In the genomic region with DNA sequence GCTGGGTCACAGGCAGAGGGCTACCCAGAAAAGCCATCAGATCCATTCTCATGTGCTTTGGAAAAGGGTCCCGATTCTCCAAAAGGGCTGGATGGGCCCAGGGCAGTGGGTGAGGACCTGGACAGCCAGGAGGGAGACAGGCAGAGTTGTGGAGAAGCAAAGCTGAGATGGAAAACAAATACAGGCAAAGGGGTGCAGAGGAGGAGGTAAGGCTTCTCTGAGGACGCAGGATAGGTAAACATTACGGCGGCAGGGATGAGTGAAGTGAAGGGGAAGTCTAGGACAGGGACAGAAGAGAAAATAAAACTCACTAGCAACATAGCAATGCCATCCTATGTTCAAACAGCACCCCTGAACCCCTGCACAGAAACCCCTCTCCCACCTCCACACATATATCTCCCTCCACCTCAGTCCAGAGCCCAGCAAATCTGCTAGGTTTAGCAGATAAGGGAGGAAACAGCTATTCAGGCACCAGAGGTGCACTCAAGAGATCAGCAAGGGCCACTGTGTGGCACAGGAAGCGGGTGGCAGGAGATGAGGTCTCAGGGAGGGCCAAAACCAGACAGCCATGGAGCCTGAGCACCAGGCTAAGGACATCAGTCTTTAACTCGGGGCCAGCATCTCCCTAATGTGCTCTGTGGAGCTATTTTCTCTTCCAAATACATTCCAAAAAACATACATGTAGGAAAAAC, we compare ENCODE assay signal across 20 cellular contexts.
"Had no signal": no experiment of that assay in that cellular context is flagged by ENCODE, and none has a peak within 500 bp of the region (broad histone marks: within the 10 kb centered on the region; RNA-seq: fewer than 3 reads in every experiment).

No MANE protein-coding gene starts in this region.

- H3K4me1 ChIP-seq: adrenal gland, foreskin keratinocyte, upper lobe of left lung had no signal

- H3K27me3 ChIP-seq: adrenal gland, foreskin keratinocyte, heart left ventricle, upper lobe of left lung had no signal

- H3K27ac ChIP-seq: adrenal gland, foreskin keratinocyte, heart left ventricle, upper lobe of left lung had no signal

- DNase-seq: activated CD4-positive, alpha-beta T cell treated with anti-CD3 and anti-CD28 coated beads, Interleukin-2, amount 50 U/mL, for 4 hours; activated effector memory CD4-positive, alpha-beta T cell treated with Interleukin-2 at 50 U/mL for 16 hours; activated naive CD4-positive, alpha-beta T cell treated with anti-CD3 and anti-CD28 coated beads, Interleukin-2, amount 50 U/mL, for 16 hours; activated T-cell treated with anti-CD3 and anti-CD28 coated beads, Interleukin-2, amount 50 U/mL, for 24 hours; caudate nucleus; cortex of kidney; effector CD8-positive, alpha-beta T cell; foreskin keratinocyte; heart left ventricle; immature natural killer cell; naive thymus-derived CD4-positive, alpha-beta T cell; posterior cingulate gyrus; right cardiac atrium; stimulated activated CD4-positive, alpha-beta T cell treated with anti-CD3 and anti-CD28 coated beads, Interleukin-4, amount 100 ng/mL, for 4 hours; stimulated activated CD8-positive, alpha-beta memory T cell treated with anti-CD3 and anti-CD28 coated beads, Interleukin-4, amount 100 ng/mL, for 48 hours; stimulated activated naive CD8-positive, alpha-beta T cell treated with anti-CD3 and anti-CD28 coated beads, Interleukin-15, Interleukin-2, amounts not matched to agents 100 U/mL and 50 U/mL, for 24 hours; SW 1271; upper lobe of left lung had no signal

- H3K4me2 ChIP-seq: smooth muscle cell had no signal

- H3K4me3 ChIP-seq: adrenal gland, heart left ventricle, smooth muscle cell, upper lobe of left lung had no signal

- H3K36me3 ChIP-seq: adrenal gland, heart left ventricle, upper lobe of left lung had no signal

- H3K9me3 ChIP-seq: adrenal gland, heart left ventricle, upper lobe of left lung had no signal
